In the genomic region with DNA sequence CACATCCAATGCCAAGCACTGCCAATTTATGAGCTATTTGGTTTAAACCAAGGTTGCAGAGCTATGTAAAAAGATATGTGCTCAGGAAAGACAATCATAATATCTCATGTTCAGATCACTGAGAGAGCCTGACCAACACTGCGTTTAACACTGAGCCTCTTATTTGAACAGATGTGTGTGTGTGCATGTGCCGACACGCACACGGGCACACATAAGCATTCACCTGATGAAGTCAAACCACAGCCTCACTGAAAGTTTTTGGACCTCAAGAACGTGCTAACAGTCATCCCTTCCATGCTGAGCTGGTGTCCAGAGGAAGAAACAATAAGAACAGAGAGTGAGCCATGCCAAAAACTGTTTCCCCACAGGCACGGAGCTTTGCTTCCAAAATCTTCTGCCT, we compare ENCODE assay signal across 23 cellular contexts.
"Had no signal": no experiment of that assay in that cellular context is flagged by ENCODE, and none has a peak within 500 bp of the region (broad histone marks: within the 10 kb centered on the region; RNA-seq: fewer than 3 reads in every experiment).

No MANE protein-coding gene starts in this region.

- H3K4me1 Mint-ChIP-seq: activated CD4-positive, alpha-beta T cell treated with anti-CD3 and anti-CD28 coated beads, Interleukin-2, amount 10 ng/mL, durations not matched to agents 7 days and 5 days had no signal

- H3K27ac ChIP-seq: ascending aorta, body of pancreas, cardiac muscle cell, KMS-11, VCaP had no signal

- H3K27ac Mint-ChIP-seq: activated CD4-positive, alpha-beta memory T cell treated with anti-CD3 and anti-CD28 coated beads for 36 hours; activated CD4-positive, alpha-beta T cell treated with anti-CD3 and anti-CD28 coated beads, Interleukin-2, amount 10 ng/mL, durations not matched to agents 7 days and 5 days; activated naive CD4-positive, alpha-beta T cell treated with anti-CD3 and anti-CD28 coated beads, Interleukin-2, amount 50 U/mL, for 72 hours; activated naive CD8-positive, alpha-beta T cell treated with anti-CD3 and anti-CD28 coated beads, Interleukin-2, amount 50 U/mL, for 24 hours; activated T-cell treated with anti-CD3 and anti-CD28 coated beads, Interleukin-2, amount 50 U/mL, for 72 hours had no signal

- DNase-seq: activated CD4-positive, alpha-beta memory T cell treated with anti-CD3 and anti-CD28 coated beads for 36 hours; activated CD4-positive, alpha-beta T cell treated with anti-CD3 and anti-CD28 coated beads, Interleukin-2, amount 10 ng/mL, durations not matched to agents 7 days and 5 days; activated CD4-positive, CD25-positive, alpha-beta regulatory T cell; activated CD8-positive, alpha-beta memory T cell treated with anti-CD3 and anti-CD28 coated beads for 24 hours; activated naive CD4-positive, alpha-beta T cell; activated naive CD8-positive, alpha-beta T cell treated with anti-CD3 and anti-CD28 coated beads, Interleukin-2, amount 50 U/mL, for 24 hours; activated T-cell treated with anti-CD3 and anti-CD28 coated beads, Interleukin-2, amount 50 U/mL, for 72 hours; amniotic stem cell; body of pancreas; MG63; NCI-H1105 treated with DMSO at 0.1 percent for 48 hours; NCI-H1436 treated with DMSO at 0.1 percent for 48 hours; NCI-H187; NCI-H2081; NCI-H510A treated with DMSO at 0.1 percent for 48 hours; T-helper 1 cell had no signal

- H3K27me3 Mint-ChIP-seq: activated CD4-positive, alpha-beta memory T cell treated with anti-CD3 and anti-CD28 coated beads for 36 hours; activated CD4-positive, alpha-beta T cell treated with anti-CD3 and anti-CD28 coated beads, Interleukin-2, amount 10 ng/mL, durations not matched to agents 7 days and 5 days; activated naive CD8-positive, alpha-beta T cell treated with anti-CD3 and anti-CD28 coated beads, Interleukin-2, amount 50 U/mL, for 24 hours had no signal

- ATAC-seq: activated naive CD4-positive, alpha-beta T cell treated with anti-CD3 and anti-CD28 coated beads, Interleukin-2, amount 50 U/mL, for 72 hours; activated naive CD8-positive, alpha-beta T cell treated with anti-CD3 and anti-CD28 coated beads, Interleukin-2, amount 50 U/mL, for 24 hours; activated T-cell treated with anti-CD3 and anti-CD28 coated beads, Interleukin-2, amount 50 U/mL, for 72 hours; body of pancreas; Right ventricle myocardium inferior had no signal

- H3K4me1 ChIP-seq: ascending aorta had no signal

- H3K27me3 ChIP-seq: ascending aorta, body of pancreas, cardiac muscle cell, MG63 had no signal

- H3K4me3 Mint-ChIP-seq: activated CD4-positive, alpha-beta memory T cell treated with anti-CD3 and anti-CD28 coated beads for 36 hours; activated CD4-positive, alpha-beta T cell treated with anti-CD3 and anti-CD28 coated beads, Interleukin-2, amount 10 ng/mL, durations not matched to agents 7 days and 5 days; activated naive CD8-positive, alpha-beta T cell treated with anti-CD3 and anti-CD28 coated beads, Interleukin-2, amount 50 U/mL, for 24 hours; activated T-cell treated with anti-CD3 and anti-CD28 coated beads, Interleukin-2, amount 50 U/mL, for 72 hours had no signal

- H3K4me3 ChIP-seq: ascending aorta, body of pancreas, cardiac muscle cell, MG63, SK-N-MC had no signal

- H3K9me3 Mint-ChIP-seq: activated CD4-positive, alpha-beta memory T cell treated with anti-CD3 and anti-CD28 coated beads for 36 hours; activated CD4-positive, alpha-beta T cell treated with anti-CD3 and anti-CD28 coated beads, Interleukin-2, amount 10 ng/mL, durations not matched to agents 7 days and 5 days; activated naive CD4-positive, alpha-beta T cell treated with anti-CD3 and anti-CD28 coated beads, Interleukin-2, amount 50 U/mL, for 72 hours; activated naive CD8-positive, alpha-beta T cell treated with anti-CD3 and anti-CD28 coated beads, Interleukin-2, amount 50 U/mL, for 24 hours; activated T-cell treated with anti-CD3 and anti-CD28 coated beads, Interleukin-2, amount 50 U/mL, for 72 hours had no signal

- H3K9me3 ChIP-seq: ascending aorta, body of pancreas, MG63 had no signal
